10 cellular contexts compared by ENCODE assay signal in the genomic region with DNA sequence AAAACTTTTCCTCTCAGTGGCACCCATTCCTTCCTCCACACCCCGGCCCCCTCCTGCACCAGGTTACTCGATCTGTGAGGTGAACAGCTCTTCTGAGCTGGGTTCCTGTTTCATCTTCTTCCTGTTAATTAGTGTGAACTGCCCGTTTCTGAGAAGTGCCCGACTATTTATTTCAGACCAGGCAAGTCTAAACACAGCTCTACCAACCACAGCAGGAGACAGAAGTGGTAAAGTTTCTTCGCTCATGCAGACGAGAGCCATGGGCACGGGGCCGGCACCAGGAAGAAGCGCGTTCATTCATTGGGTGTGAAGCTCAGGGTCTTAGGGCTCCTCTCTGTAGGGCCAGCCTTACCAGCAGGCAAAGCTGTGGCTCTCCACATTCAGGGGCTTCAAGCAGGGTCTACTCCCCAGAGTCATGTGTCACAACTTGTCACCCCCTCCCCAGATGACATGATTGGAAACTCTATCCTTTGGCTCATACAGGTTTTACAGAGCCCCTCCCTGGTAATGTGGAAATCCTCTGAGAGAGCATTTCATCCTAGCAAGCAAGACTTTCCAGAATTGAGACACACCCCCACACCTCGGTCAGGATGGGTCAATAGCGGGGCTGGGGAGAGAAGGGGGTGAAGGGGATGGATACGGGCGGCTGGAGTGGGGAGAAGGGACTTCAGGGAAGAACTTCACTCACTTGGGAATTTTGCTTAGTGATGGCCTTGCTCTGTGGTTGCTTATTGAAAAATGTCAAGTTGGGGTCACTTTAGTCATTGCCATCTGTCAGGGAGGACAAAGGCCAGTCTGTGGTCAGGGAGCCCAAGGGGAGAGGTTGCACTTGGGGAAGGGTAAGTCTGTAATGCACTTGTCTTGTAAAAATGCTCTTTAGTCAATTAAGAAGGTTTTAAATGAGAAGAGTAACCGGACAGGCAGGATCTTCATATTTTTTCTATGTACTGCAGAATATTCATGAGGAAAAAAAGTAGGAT.
DNase-seq lines count a peak whose midpoint lies in the region; ATAC-seq and TF ChIP-seq lines count a peak whose summit lies in the region.
"Had no signal": no experiment of that assay in that cellular context is flagged by ENCODE, and none has a peak within 500 bp of the region (broad histone marks: within the 10 kb centered on the region; RNA-seq: fewer than 3 reads in every experiment).

No MANE protein-coding gene starts in this region.

- intact Hi-C loops in activated CD8-positive, alpha-beta T cell treated with anti-CD3 and anti-CD28 coated beads for 36 hours (cut with micrococcal nuclease) = loop anchor here (1.0 to 2.0 kb wide), 2 partner anchors 46 to 236 kb away; no protein-coding TSS in a partner anchor
- intact Hi-C loops in CD8-positive, alpha-beta T cell (cut with DNase I, micrococcal nuclease) = loop anchor here (1.0 to 5.0 kb wide), 5 partner anchors 46 to 304 kb away; a partner anchor contains a TSS

- H3K27ac Mint-ChIP-seq in activated naive CD4-positive, alpha-beta T cell treated with anti-CD3 and anti-CD28 coated beads, Interleukin-2, amount 10 ng/mL, durations not matched to agents 7 days and 5 days = peak overlapping the region; percentile 64
- H3K27ac Mint-ChIP-seq in activated naive CD4-positive, alpha-beta T cell treated with anti-CD3 and anti-CD28 coated beads, Interleukin-2, amount 50 U/mL, for 72 hours = no peak overlapping the region
- no peak overlapping the region for H3K27ac Mint-ChIP-seq in activated CD8-positive, alpha-beta T cell treated with anti-CD3 and anti-CD28 coated beads for 36 hours
- H3K27ac Mint-ChIP-seq in type B pancreatic cell = peak overlapping the region; percentile 95
- H3K27ac Mint-ChIP-seq in CD8-positive, alpha-beta T cell = no peak overlapping the region
- H3K27ac Mint-ChIP-seq: activated naive CD4-positive, alpha-beta T cell treated with anti-CD3 and anti-CD28 coated beads, Interleukin-2, amount 50 U/mL, for 24 hours; T-helper 1 cell treated with Interleukin-12 subunit alpha and Interleukin-12 subunit beta and Interleukin-4 antibody, amounts not matched to agents 30 μg/mL and 1 μg/mL, for 36 hours had no signal

- POLR2A ChIA-PET in activated CD8-positive, alpha-beta T cell treated with anti-CD3 and anti-CD28 coated beads for 36 hours (lab: Charles Lee) = interaction anchor here (1.0 kb wide), 1 partner anchor 44 kb away, joined by 4 read pairs; no protein-coding TSS in a partner anchor
- POLR2A ChIA-PET in CD8-positive, alpha-beta T cell (lab: Charles Lee) = interaction anchor here (0.6 to 2.3 kb wide), 3 partner anchors 17 to 45 kb away, joined by 3 to 20 read pairs (median 3); no protein-coding TSS in a partner anchor

- H3K4me3 Mint-ChIP-seq in activated naive CD4-positive, alpha-beta T cell treated with anti-CD3 and anti-CD28 coated beads, Interleukin-2, amount 10 ng/mL, durations not matched to agents 7 days and 5 days = no peak overlapping the region
- H3K4me3 Mint-ChIP-seq in activated CD8-positive, alpha-beta T cell treated with anti-CD3 and anti-CD28 coated beads for 36 hours = no peak overlapping the region
- H3K4me3 Mint-ChIP-seq in type B pancreatic cell = peak overlapping the region; percentile 56
- no peak overlapping the region for H3K4me3 Mint-ChIP-seq in CD8-positive, alpha-beta T cell
- H3K4me3 Mint-ChIP-seq: T-helper 1 cell treated with Interleukin-12 subunit alpha and Interleukin-12 subunit beta and Interleukin-4 antibody, amounts not matched to agents 30 μg/mL and 1 μg/mL, for 36 hours had no signal

- H3K18ac ChIP-seq in mesendoderm (ENCODE audit: low read length) = no peak overlapping the region

- no peak overlapping the region for H4K8ac ChIP-seq in mesendoderm (ENCODE audit: low read depth, low read length)

- CTCF ChIA-PET in activated naive CD4-positive, alpha-beta T cell treated with anti-CD3 and anti-CD28 coated beads, Interleukin-2, amount 10 ng/mL, durations not matched to agents 7 days and 5 days (lab: Charles Lee) = interaction anchor here (0.5 to 8.1 kb wide), 29 partner anchors 11 to 699 kb away, joined by 3 to 239 read pairs (median 5); a partner anchor contains a TSS
- CTCF ChIA-PET in activated CD8-positive, alpha-beta T cell treated with anti-CD3 and anti-CD28 coated beads for 36 hours (lab: Charles Lee) = interaction anchor here (0.7 to 9.0 kb wide), 35 partner anchors 9 to 566 kb away, joined by 3 to 428 read pairs (median 5); no protein-coding TSS in a partner anchor
- CTCF ChIA-PET in CD8-positive, alpha-beta T cell (lab: Charles Lee) = interaction anchor here (0.6 to 8.9 kb wide), 24 partner anchors 8 to 1764 kb away, joined by 3 to 467 read pairs (median 4); a partner anchor contains a TSS

- H3K9me3 ChIP-seq in CD8-positive, alpha-beta T cell (ENCODE audit: low read length) = no peaks in the 10 kb centered on the region

- WGBS in mesendoderm (ENCODE audit: extremely low coverage, insufficient coverage, low lambda C conversion rate) = no CpG with 5 or more reads among the region's 15 CpGs

- no peak for DNase-seq in activated naive CD4-positive, alpha-beta T cell treated with anti-CD3 and anti-CD28 coated beads, Interleukin-2, amount 10 ng/mL, durations not matched to agents 7 days and 5 days
- no peak for DNase-seq in activated naive CD4-positive, alpha-beta T cell treated with anti-CD3 and anti-CD28 coated beads, Interleukin-2, amount 50 U/mL, for 72 hours (ENCODE audit: low spot score in 2 of 2)
- no peak for DNase-seq in activated CD8-positive, alpha-beta T cell treated with anti-CD3 and anti-CD28 coated beads for 36 hours
- DNase-seq in mesendoderm = no peak
- no peak for DNase-seq in type B pancreatic cell (ENCODE audit: extremely low spot score, unreplicated experiment)
- DNase-seq in CD8-positive, alpha-beta T cell = no peak
- no peak for DNase-seq in H4 (ENCODE audit: low spot score)

- no peaks in the 10 kb centered on the region for H3K4me1 ChIP-seq in mesendoderm (ENCODE audit: control insufficient read depth, low read depth, low read length)
- H3K4me1 ChIP-seq in CD8-positive, alpha-beta T cell (ENCODE audit: insufficient read depth, low read length) = peaks cover 57% of the 10 kb centered on the region

- no peaks in the 10 kb centered on the region for H3K79me1 ChIP-seq in mesendoderm (ENCODE audit: low read length)

- no peak overlapping the region for H2BK5ac ChIP-seq in mesendoderm (ENCODE audit: low read length)

- no peak overlapping the region for H3K23ac ChIP-seq in mesendoderm (ENCODE audit: low read length)

- no peaks in the 10 kb centered on the region for H3K27me3 ChIP-seq in mesendoderm (ENCODE audit: insufficient read depth, low read length, poor library complexity)
- H3K27me3 ChIP-seq in CD8-positive, alpha-beta T cell (ENCODE audit: insufficient read depth, low read length) = no peaks in the 10 kb centered on the region

- peaks cover 57% of the 10 kb centered on the region for H3K27me3 Mint-ChIP-seq in activated naive CD4-positive, alpha-beta T cell treated with anti-CD3 and anti-CD28 coated beads, Interleukin-2, amount 10 ng/mL, durations not matched to agents 7 days and 5 days
- H3K27me3 Mint-ChIP-seq in activated CD8-positive, alpha-beta T cell treated with anti-CD3 and anti-CD28 coated beads for 36 hours = peaks cover 10% of the 10 kb centered on the region
- peaks cover 3% of the 10 kb centered on the region for H3K27me3 Mint-ChIP-seq in type B pancreatic cell
- no peaks in the 10 kb centered on the region for H3K27me3 Mint-ChIP-seq in CD8-positive, alpha-beta T cell (ENCODE audit: low read depth)
- H3K27me3 Mint-ChIP-seq: activated naive CD4-positive, alpha-beta T cell treated with anti-CD3 and anti-CD28 coated beads, Interleukin-2, amount 50 U/mL, for 24 hours had no signal

- H3K4me3 ChIP-seq in mesendoderm (ENCODE audit: low read length) = no peak overlapping the region
- no peak overlapping the region for H3K4me3 ChIP-seq in CD8-positive, alpha-beta T cell (ENCODE audit: low read depth, low read length)

- no peak overlapping the region for H2BK15ac ChIP-seq in mesendoderm (replicated peaks; ENCODE audit: low read depth)

- no peaks in the 10 kb centered on the region for H3K36me3 Mint-ChIP-seq in activated naive CD4-positive, alpha-beta T cell treated with anti-CD3 and anti-CD28 coated beads, Interleukin-2, amount 10 ng/mL, durations not matched to agents 7 days and 5 days
- H3K36me3 Mint-ChIP-seq in activated naive CD4-positive, alpha-beta T cell treated with anti-CD3 and anti-CD28 coated beads, Interleukin-2, amount 50 U/mL, for 72 hours = peaks cover 4 to 5% of the 10 kb centered on the region in 2 donors
- no peaks in the 10 kb centered on the region for H3K36me3 Mint-ChIP-seq in activated CD8-positive, alpha-beta T cell treated with anti-CD3 and anti-CD28 coated beads for 36 hours (ENCODE audit: low read depth)
- no peaks in the 10 kb centered on the region for H3K36me3 Mint-ChIP-seq in type B pancreatic cell
- H3K36me3 Mint-ChIP-seq in CD8-positive, alpha-beta T cell = no peaks in the 10 kb centered on the region
- H3K36me3 Mint-ChIP-seq: activated naive CD4-positive, alpha-beta T cell treated with anti-CD3 and anti-CD28 coated beads, Interleukin-2, amount 50 U/mL, for 24 hours had no signal

- no peaks in the 10 kb centered on the region for H3K36me3 ChIP-seq in mesendoderm (ENCODE audit: control insufficient read depth, insufficient read depth, low read length)
- H3K36me3 ChIP-seq in CD8-positive, alpha-beta T cell (ENCODE audit: insufficient read depth, low read length) = no peaks in the 10 kb centered on the region

- ATAC-seq in activated naive CD4-positive, alpha-beta T cell treated with anti-CD3 and anti-CD28 coated beads, Interleukin-2, amount 50 U/mL, for 72 hours = no peak
- ATAC-seq in activated CD8-positive, alpha-beta T cell treated with anti-CD3 and anti-CD28 coated beads for 36 hours = peak; percentile 9
- ATAC-seq in CD8-positive, alpha-beta T cell = no peak
- ATAC-seq in HG03280 (IDR thresholded peaks at IDR 0.05; ENCODE audit: unreplicated experiment) = no peak

- H2BK120ac ChIP-seq in mesendoderm (ENCODE audit: low read depth, low read length) = no peak overlapping the region

- H3K4ac ChIP-seq in mesendoderm (ENCODE audit: low read depth, low read length) = no peak overlapping the region

- no peaks in the 10 kb centered on the region for H3K9me3 Mint-ChIP-seq in activated naive CD4-positive, alpha-beta T cell treated with anti-CD3 and anti-CD28 coated beads, Interleukin-2, amount 10 ng/mL, durations not matched to agents 7 days and 5 days
- H3K9me3 Mint-ChIP-seq in activated naive CD4-positive, alpha-beta T cell treated with anti-CD3 and anti-CD28 coated beads, Interleukin-2, amount 50 U/mL, for 72 hours = peaks cover 0 to 10% of the 10 kb centered on the region in 2 donors
- no peaks in the 10 kb centered on the region for H3K9me3 Mint-ChIP-seq in activated CD8-positive, alpha-beta T cell treated with anti-CD3 and anti-CD28 coated beads for 36 hours
- H3K9me3 Mint-ChIP-seq in type B pancreatic cell = peaks cover 5% of the 10 kb centered on the region
- no peaks in the 10 kb centered on the region for H3K9me3 Mint-ChIP-seq in CD8-positive, alpha-beta T cell
- H3K9me3 Mint-ChIP-seq: activated naive CD4-positive, alpha-beta T cell treated with anti-CD3 and anti-CD28 coated beads, Interleukin-2, amount 50 U/mL, for 24 hours; T-helper 1 cell treated with Interleukin-12 subunit alpha and Interleukin-12 subunit beta and Interleukin-4 antibody, amounts not matched to agents 30 μg/mL and 1 μg/mL, for 36 hours had no signal

- no peak overlapping the region for H4K5ac ChIP-seq in mesendoderm (ENCODE audit: low read length)

- H2AK5ac ChIP-seq in mesendoderm (ENCODE audit: low read length) = no peak overlapping the region

- peak overlapping the region; percentile 45 for H3K56ac ChIP-seq in mesendoderm (ENCODE audit: low read length)

- H3K27ac ChIP-seq in mesendoderm (ENCODE audit: low read depth, low read length) = no peak overlapping the region
- H3K27ac ChIP-seq in CD8-positive, alpha-beta T cell (ENCODE audit: low read depth, low read length) = no peak overlapping the region

- no peak for TF ChIP-seq CTCF in activated CD8-positive, alpha-beta T cell treated with anti-CD3 and anti-CD28 coated beads for 36 hours (IDR thresholded peaks at IDR 0.05)
- no peak for TF ChIP-seq CTCF in type B pancreatic cell (conservative IDR thresholded peaks at IDR 0.05)
- no peak for TF ChIP-seq CTCF in CD8-positive, alpha-beta T cell (IDR thresholded peaks at IDR 0.05)

- no peaks in the 10 kb centered on the region for H3K79me2 ChIP-seq in mesendoderm (ENCODE audit: control insufficient read depth, insufficient read depth, low read length)

- H3K4me1 Mint-ChIP-seq in activated naive CD4-positive, alpha-beta T cell treated with anti-CD3 and anti-CD28 coated beads, Interleukin-2, amount 10 ng/mL, durations not matched to agents 7 days and 5 days = peaks cover 57% of the 10 kb centered on the region
- H3K4me1 Mint-ChIP-seq in activated CD8-positive, alpha-beta T cell treated with anti-CD3 and anti-CD28 coated beads for 36 hours (ENCODE audit: low read depth) = peaks cover 25% of the 10 kb centered on the region
- peaks cover 40% of the 10 kb centered on the region for H3K4me1 Mint-ChIP-seq in type B pancreatic cell (ENCODE audit: unreplicated experiment)
- peaks cover 46% of the 10 kb centered on the region for H3K4me1 Mint-ChIP-seq in CD8-positive, alpha-beta T cell (ENCODE audit: low read depth)

- H3K4me2 ChIP-seq in mesendoderm (ENCODE audit: low read length) = no peak overlapping the region

- no peak overlapping the region for H3K9ac ChIP-seq in mesendoderm (ENCODE audit: low read length)

Comparison
In these comparisons a context has a peak if more than half of its experiments do, and no peak if none do; other contexts are left out.
1. H3K27ac Mint-ChIP-seq: peak in activated naive CD4-positive, alpha-beta T cell treated with anti-CD3 and anti-CD28 coated beads, Interleukin-2, amount 10 ng/mL, durations not matched to agents 7 days and 5 days (single experiment) and type B pancreatic cell (single experiment); none in activated naive CD4-positive, alpha-beta T cell treated with anti-CD3 and anti-CD28 coated beads, Interleukin-2, amount 50 U/mL, for 72 hours (0 of 2), activated CD8-positive, alpha-beta T cell treated with anti-CD3 and anti-CD28 coated beads for 36 hours (single experiment) and CD8-positive, alpha-beta T cell (single experiment).